9 cellular contexts compared by ENCODE assay signal in the genomic region with DNA sequence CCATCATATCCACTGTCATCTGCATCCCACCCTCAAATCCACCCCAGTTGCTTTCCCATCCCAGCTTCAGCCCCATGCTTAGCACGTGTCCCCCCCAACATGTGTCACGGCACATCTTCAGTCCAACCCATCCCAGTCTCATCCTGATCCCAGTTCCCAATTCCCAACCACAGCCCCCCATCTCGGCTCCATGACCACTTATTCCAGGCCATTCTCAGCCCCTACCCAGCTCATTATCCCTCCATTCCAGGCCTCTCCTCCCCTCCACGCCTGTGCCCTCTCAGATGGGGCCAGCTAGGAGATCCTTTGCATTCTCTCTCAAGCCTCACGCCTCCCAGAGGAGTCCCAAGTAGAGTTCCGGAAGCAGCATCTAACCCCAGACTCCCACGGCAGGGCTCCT. TPM values are rescaled to one million over a fixed set of nuclear protein-coding genes. Genes with fewer than 3 reads are reported as not detected.
DNase-seq lines count a peak whose midpoint lies in the region; ATAC-seq and TF ChIP-seq lines count a peak whose summit lies in the region.
"Had no signal": no experiment of that assay in that cellular context is flagged by ENCODE, and none has a peak within 500 bp of the region (broad histone marks: within the 10 kb centered on the region; RNA-seq: fewer than 3 reads in every experiment).

No MANE protein-coding gene starts in this region.

- peaks cover 48% of the 10 kb centered on the region for H3K4me1 Mint-ChIP-seq in activated CD4-positive, alpha-beta T cell treated with anti-CD3 and anti-CD28 coated beads, Interleukin-2, amount 10 ng/mL, durations not matched to agents 7 days and 5 days
- H3K4me1 Mint-ChIP-seq in WTC11 = peaks cover 56% of the 10 kb centered on the region
- H3K4me1 Mint-ChIP-seq in stimulated activated naive B cell treated with anti-CD40 and anti-IgM and Interleukin-4, amounts not matched to agents 10 μg/mL and 1 μg/mL and 100 μg/mL, for 72 hours = peaks cover 33 to 45% of the 10 kb centered on the region in 2 donors

- TF ChIP-seq CTCF in WTC11 (IDR thresholded peaks at IDR 0.05) (no peak), hepatocyte (IDR thresholded peaks at IDR 0.05; ENCODE audit: poor library complexity) (no peak)

- H3K27me3 ChIP-seq in hepatocyte = no peaks in the 10 kb centered on the region

- POLR2A ChIA-PET in activated CD4-positive, alpha-beta T cell treated with anti-CD3 and anti-CD28 coated beads, Interleukin-2, amount 10 ng/mL, durations not matched to agents 7 days and 5 days (lab: Charles Lee) = no interaction called here
- POLR2A ChIA-PET in WTC11 (lab: Charles Lee) = interaction anchor here (0.5 to 6.0 kb wide), 3 partner anchors 14 to 595 kb away, joined by 3 to 53 read pairs (median 5); a partner anchor contains a TSS

- H3K9me3 Mint-ChIP-seq in activated CD4-positive, alpha-beta T cell treated with anti-CD3 and anti-CD28 coated beads, Interleukin-2, amount 10 ng/mL, durations not matched to agents 7 days and 5 days = no peaks in the 10 kb centered on the region
- no peaks in the 10 kb centered on the region for H3K9me3 Mint-ChIP-seq in WTC11
- no peaks in the 10 kb centered on the region for H3K9me3 Mint-ChIP-seq in stimulated activated naive B cell treated with anti-CD40 and anti-IgM and Interleukin-4, amounts not matched to agents 10 μg/mL and 1 μg/mL and 100 μg/mL, for 72 hours

- H3K4me1 ChIP-seq in hepatocyte (ENCODE audit: insufficient read depth) = peaks cover 23% of the 10 kb centered on the region

- H3K36me3 Mint-ChIP-seq in activated CD4-positive, alpha-beta T cell treated with anti-CD3 and anti-CD28 coated beads, Interleukin-2, amount 10 ng/mL, durations not matched to agents 7 days and 5 days (ENCODE audit: low read depth) = peaks cover 2% of the 10 kb centered on the region
- H3K36me3 Mint-ChIP-seq in WTC11 = peaks cover 5% of the 10 kb centered on the region
- H3K36me3 Mint-ChIP-seq in stimulated activated naive B cell treated with anti-CD40 and anti-IgM and Interleukin-4, amounts not matched to agents 10 μg/mL and 1 μg/mL and 100 μg/mL, for 72 hours = no peaks in the 10 kb centered on the region

- peaks cover 36% of the 10 kb centered on the region for H4K20me1 ChIP-seq in hepatocyte (ENCODE audit: insufficient read depth, poor library complexity, severe bottlenecking)

- H3K4me3 Mint-ChIP-seq in activated CD4-positive, alpha-beta T cell treated with anti-CD3 and anti-CD28 coated beads, Interleukin-2, amount 10 ng/mL, durations not matched to agents 7 days and 5 days = peak overlapping the region; percentile 69
- H3K4me3 Mint-ChIP-seq in WTC11 = peak overlapping the region; percentile 64
- peak overlapping the region; percentile 77 to 79 for H3K4me3 Mint-ChIP-seq in stimulated activated naive B cell treated with anti-CD40 and anti-IgM and Interleukin-4, amounts not matched to agents 10 μg/mL and 1 μg/mL and 100 μg/mL, for 72 hours

- H3K4me3 ChIP-seq in hepatocyte = no peak overlapping the region

- no peaks in the 10 kb centered on the region for H3K36me3 ChIP-seq in hepatocyte (replicated peaks; ENCODE audit: insufficient read depth, low read depth)

- H3K9me2 ChIP-seq in hepatocyte (replicated peaks; ENCODE audit: insufficient read depth) = no peaks in the 10 kb centered on the region

- peak overlapping the region; percentile 96 for H3K4me2 ChIP-seq in hepatocyte

- H3K27me3 Mint-ChIP-seq in activated CD4-positive, alpha-beta T cell treated with anti-CD3 and anti-CD28 coated beads, Interleukin-2, amount 10 ng/mL, durations not matched to agents 7 days and 5 days = peaks cover 13% of the 10 kb centered on the region
- H3K27me3 Mint-ChIP-seq in WTC11 (ENCODE audit: low read depth) = no peaks in the 10 kb centered on the region
- H3K27me3 Mint-ChIP-seq in stimulated activated naive B cell treated with anti-CD40 and anti-IgM and Interleukin-4, amounts not matched to agents 10 μg/mL and 1 μg/mL and 100 μg/mL, for 72 hours = peaks cover 8 to 11% of the 10 kb centered on the region in 2 donors

- CTCF ChIA-PET in activated CD4-positive, alpha-beta T cell treated with anti-CD3 and anti-CD28 coated beads, Interleukin-2, amount 10 ng/mL, durations not matched to agents 7 days and 5 days (lab: Charles Lee) = interaction anchor here (1.0 to 46.8 kb wide), 2 partner anchors 20 to 66 kb away, joined by 3 to 1643 read pairs; a partner anchor contains a TSS
- CTCF ChIA-PET in WTC11 (lab: Charles Lee) = interaction anchor here (1.1 to 16.7 kb wide), 5 partner anchors 17 to 164 kb away, joined by 3 to 230 read pairs (median 6); a partner anchor contains a TSS

- DNase-seq in activated CD4-positive, alpha-beta T cell treated with anti-CD3 and anti-CD28 coated beads, Interleukin-2, amount 10 ng/mL, durations not matched to agents 7 days and 5 days = no peak
- DNase-seq in activated CD4-positive, alpha-beta T cell treated with anti-CD3 and anti-CD28 coated beads, Interleukin-2, amount 50 U/mL, for 48 hours = no peak
- no peak for DNase-seq in WTC11 (ENCODE audit: low spot score)
- no peak for DNase-seq in hepatocyte (ENCODE audit: low spot score)
- DNase-seq in stimulated activated naive B cell treated with anti-CD40 and anti-IgM and Interleukin-4, amounts not matched to agents 10 μg/mL and 1 μg/mL and 100 μg/mL, for 72 hours = no peak
- DNase-seq in effector CD8-positive, alpha-beta T cell (lab: John Stamatoyannopoulos, UW) = no peak
- DNase-seq in medulla oblongata (ENCODE audit: extremely low spot score) = no peak
- DNase-seq: NCI-H1436 treated with DMSO at 0.1 percent for 48 hours had no signal

- H3K79me2 ChIP-seq in hepatocyte = peaks cover 38% of the 10 kb centered on the region

- H3K9me3 ChIP-seq in hepatocyte (ENCODE audit: low read depth) = no peaks in the 10 kb centered on the region

- no peak overlapping the region for H3K27ac ChIP-seq in hepatocyte

- ATAC-seq in WTC11 = 0 out of 2 replicates have a peak, but pooled peaks have one; percentile 0
- no peak for ATAC-seq in stimulated activated naive B cell treated with anti-CD40 and anti-IgM and Interleukin-4, amounts not matched to agents 10 μg/mL and 1 μg/mL and 100 μg/mL, for 72 hours (replicated peaks)
- no peak for ATAC-seq in HG02884 (IDR thresholded peaks at IDR 0.05; ENCODE audit: unreplicated experiment)

- peak overlapping the region; percentile 36 for H3K27ac Mint-ChIP-seq in activated CD4-positive, alpha-beta T cell treated with anti-CD3 and anti-CD28 coated beads, Interleukin-2, amount 10 ng/mL, durations not matched to agents 7 days and 5 days
- peak overlapping the region; percentile 69 for H3K27ac Mint-ChIP-seq in WTC11
- peak overlapping the region; percentile 11 for H3K27ac Mint-ChIP-seq in stimulated activated naive B cell treated with anti-CD40 and anti-IgM and Interleukin-4, amounts not matched to agents 10 μg/mL and 1 μg/mL and 100 μg/mL, for 72 hours

- WGBS in hepatocyte (ENCODE audit: low lambda C conversion rate, missing lambda C conversion rate) = 54% methylated on average over 7 of the region's 7 CpGs

- no peak overlapping the region for H2AFZ ChIP-seq in hepatocyte

TF ChIP-seq in WTC11, 78 proteins besides CTCF, POLR2A, EP300 and RAD21:
- TF ChIP-seq ZNF121 (CRISPR knock-in tag; IDR thresholded peaks at IDR 0.05) = peak; percentile 49; the same call in 1 of the 2 replicates
- TF ChIP-seq, protein P1, sequence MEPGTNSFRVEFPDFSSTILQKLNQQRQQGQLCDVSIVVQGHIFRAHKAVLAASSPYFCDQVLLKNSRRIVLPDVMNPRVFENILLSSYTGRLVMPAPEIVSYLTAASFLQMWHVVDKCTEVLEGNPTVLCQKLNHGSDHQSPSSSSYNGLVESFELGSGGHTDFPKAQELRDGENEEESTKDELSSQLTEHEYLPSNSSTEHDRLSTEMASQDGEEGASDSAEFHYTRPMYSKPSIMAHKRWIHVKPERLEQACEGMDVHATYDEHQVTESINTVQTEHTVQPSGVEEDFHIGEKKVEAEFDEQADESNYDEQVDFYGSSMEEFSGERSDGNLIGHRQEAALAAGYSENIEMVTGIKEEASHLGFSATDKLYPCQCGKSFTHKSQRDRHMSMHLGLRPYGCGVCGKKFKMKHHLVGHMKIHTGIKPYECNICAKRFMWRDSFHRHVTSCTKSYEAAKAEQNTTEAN (CRISPR knock-in tag; IDR thresholded peaks at IDR 0.05) = no peak
- no peak for TF ChIP-seq ZNF317 (CRISPR knock-in tag; IDR thresholded peaks at IDR 0.05; ENCODE audit: borderline replicate concordance, low read depth)
- TF ChIP-seq TP53 (CRISPR knock-in tag; IDR thresholded peaks at IDR 0.05) = 0 out of 2 replicates have a peak, but pooled peaks have one; percentile 24
TF ChIP-seq in WTC11: peak in this region for 2.

RNA-seq across cellular contexts. Expression of a gene that starts 0.7 kb away (rescaled TPM):
- 1 to 10 TPM; 4.2 to 4.8 TPM for total RNA-seq in activated CD4-positive, alpha-beta T cell treated with anti-CD3 and anti-CD28 coated beads, Interleukin-2, amount 10 ng/mL, durations not matched to agents 7 days and 5 days
- total RNA-seq in WTC11 (2021) = 267 to 288 TPM (median 269 TPM) in 3 replicates
- total RNA-seq in hepatocyte = 83.7 and 107 TPM in 2 replicates
- 116 and 122 TPM in 2 replicates for polyA plus RNA-seq in hepatocyte

RNA-seq across cellular contexts. Expression of a gene that starts 23.3 kb away (rescaled TPM):
- total RNA-seq in activated CD4-positive, alpha-beta T cell treated with anti-CD3 and anti-CD28 coated beads, Interleukin-2, amount 10 ng/mL, durations not matched to agents 7 days and 5 days = 10 to 100 TPM; 31.6 to 32.4 TPM
- total RNA-seq in WTC11 (2021) = 124 to 142 TPM (median 139 TPM) in 3 replicates
- total RNA-seq in hepatocyte = 43.5 and 57.1 TPM in 2 replicates
- polyA plus RNA-seq in hepatocyte = 143 and 156 TPM in 2 replicates

RNA-seq across cellular contexts. Expression of a gene that starts 27.5 kb away (rescaled TPM):
- 1 to 10 TPM; 5.3 to 9.7 TPM for total RNA-seq in activated CD4-positive, alpha-beta T cell treated with anti-CD3 and anti-CD28 coated beads, Interleukin-2, amount 10 ng/mL, durations not matched to agents 7 days and 5 days
- total RNA-seq in WTC11 (2021) (13.1 to 14.7 TPM (median 14.6 TPM) in 3 replicates), hepatocyte (4.8 TPM in 2 replicates)
- 11.7 and 14.3 TPM in 2 replicates for polyA plus RNA-seq in hepatocyte

RNA-seq across cellular contexts. Expression of a gene that starts 35.5 kb away (rescaled TPM):
- 1 to 10 TPM; 2.9 to 3.9 TPM for total RNA-seq in activated CD4-positive, alpha-beta T cell treated with anti-CD3 and anti-CD28 coated beads, Interleukin-2, amount 10 ng/mL, durations not matched to agents 7 days and 5 days
- total RNA-seq in WTC11 (2021) (9.0 to 9.9 TPM (median 9.0 TPM) in 3 replicates), hepatocyte (3.3 and 3.5 TPM in 2 replicates)
- polyA plus RNA-seq in hepatocyte = 2.6 and 3.1 TPM in 2 replicates

RNA-seq across cellular contexts. Expression of a gene that starts 42.7 kb away (rescaled TPM):
- total RNA-seq in activated CD4-positive, alpha-beta T cell treated with anti-CD3 and anti-CD28 coated beads, Interleukin-2, amount 10 ng/mL, durations not matched to agents 7 days and 5 days = 100 to 1,000 TPM; 106 to 118 TPM
- total RNA-seq in WTC11 (2021) (136 to 156 TPM (median 137 TPM) in 3 replicates), hepatocyte (45.0 and 65.9 TPM in 2 replicates)
- polyA plus RNA-seq in hepatocyte = 42.8 and 50.7 TPM in 2 replicates

Comparison
In these comparisons a context has a peak if more than half of its experiments do, and no peak if none do; other contexts are left out.
1. H3K27ac Mint-ChIP-seq: peak in every context shown above with its lines; median percentile 69 in WTC11; 36 in activated CD4-positive, alpha-beta T cell treated with anti-CD3 and anti-CD28 coated beads, Interleukin-2, amount 10 ng/mL, durations not matched to agents 7 days and 5 days; 11 in stimulated activated naive B cell treated with anti-CD40 and anti-IgM and Interleukin-4, amounts not matched to agents 10 μg/mL and 1 μg/mL and 100 μg/mL, for 72 hours.
2. RNA of a gene that starts 0.7 kb away (total RNA-seq): 267 to 288 TPM in WTC11 and 83.7 to 107 TPM in hepatocyte; 4.2 to 4.8 TPM in activated CD4-positive, alpha-beta T cell treated with anti-CD3 and anti-CD28 coated beads, Interleukin-2, amount 10 ng/mL, durations not matched to agents 7 days and 5 days; every median in the first group is over 10 times any median in the second.
3. Peak in every context shown above with its lines, with median percentiles within 50 percentile points of each other: H3K4me3 Mint-ChIP-seq.